Comparison of ENCODE assay signal across 1 cellular context in the genomic region with DNA sequence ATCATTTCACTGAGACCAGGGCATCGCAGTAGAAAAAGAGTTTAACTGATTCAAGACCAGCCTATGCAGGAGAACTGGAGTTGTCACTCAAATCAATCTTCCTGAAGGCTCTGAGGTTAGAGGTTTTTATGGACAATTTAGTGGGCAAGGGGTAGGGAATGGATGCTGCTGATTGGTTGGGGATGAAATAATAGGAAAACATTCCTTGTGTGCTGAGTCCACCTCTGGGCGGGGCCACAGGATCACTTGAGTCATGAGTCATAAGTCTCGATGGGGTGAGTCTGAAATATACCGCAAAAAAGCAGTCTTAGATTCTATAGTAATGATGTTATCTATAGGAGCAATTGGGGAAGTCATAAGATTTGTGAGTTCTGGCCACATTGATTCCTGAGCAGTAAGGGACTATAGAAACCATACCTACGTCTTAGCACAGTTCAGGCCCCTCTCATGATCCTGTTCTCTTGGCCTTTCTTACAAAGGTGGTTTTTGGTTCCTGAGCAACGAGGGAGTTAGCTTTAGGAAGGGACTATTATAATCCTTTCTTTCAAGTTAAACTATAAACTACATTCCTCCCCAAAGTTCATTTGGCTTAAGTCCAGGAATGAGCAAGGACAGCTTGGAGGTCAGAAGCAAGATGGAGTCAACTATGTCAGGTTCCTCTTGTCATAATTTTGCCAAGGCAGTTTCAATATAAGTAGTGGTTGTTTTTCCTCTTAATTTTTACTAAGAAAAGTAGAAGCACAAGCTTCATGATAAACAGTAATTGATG.
A peak's percentile ranks its signal among the peaks of the same experiment; 100 is the strongest.
TF ChIP-seq lines count a peak whose summit lies in the region.

No MANE protein-coding gene starts in this region.

TF ChIP-seq in K562, 482 proteins besides CTCF, POLR2A, EP300 and RAD21 (continued from another document and continues in another):
- TF ChIP-seq, protein P1, sequence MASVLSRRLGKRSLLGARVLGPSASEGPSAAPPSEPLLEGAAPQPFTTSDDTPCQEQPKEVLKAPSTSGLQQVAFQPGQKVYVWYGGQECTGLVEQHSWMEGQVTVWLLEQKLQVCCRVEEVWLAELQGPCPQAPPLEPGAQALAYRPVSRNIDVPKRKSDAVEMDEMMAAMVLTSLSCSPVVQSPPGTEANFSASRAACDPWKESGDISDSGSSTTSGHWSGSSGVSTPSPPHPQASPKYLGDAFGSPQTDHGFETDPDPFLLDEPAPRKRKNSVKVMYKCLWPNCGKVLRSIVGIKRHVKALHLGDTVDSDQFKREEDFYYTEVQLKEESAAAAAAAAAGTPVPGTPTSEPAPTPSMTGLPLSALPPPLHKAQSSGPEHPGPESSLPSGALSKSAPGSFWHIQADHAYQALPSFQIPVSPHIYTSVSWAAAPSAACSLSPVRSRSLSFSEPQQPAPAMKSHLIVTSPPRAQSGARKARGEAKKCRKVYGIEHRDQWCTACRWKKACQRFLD (CRISPR knock-in tag; IDR thresholded peaks at IDR 0.05) = peak; percentile 97
- TF ChIP-seq POLR2G (IDR thresholded peaks at IDR 0.05; ENCODE audit: low read depth, low read length) = no peak
- TF ChIP-seq ZNF696 (CRISPR knock-in tag; conservative IDR thresholded peaks at IDR 0.05) = no peak
- TF ChIP-seq, protein P2, sequence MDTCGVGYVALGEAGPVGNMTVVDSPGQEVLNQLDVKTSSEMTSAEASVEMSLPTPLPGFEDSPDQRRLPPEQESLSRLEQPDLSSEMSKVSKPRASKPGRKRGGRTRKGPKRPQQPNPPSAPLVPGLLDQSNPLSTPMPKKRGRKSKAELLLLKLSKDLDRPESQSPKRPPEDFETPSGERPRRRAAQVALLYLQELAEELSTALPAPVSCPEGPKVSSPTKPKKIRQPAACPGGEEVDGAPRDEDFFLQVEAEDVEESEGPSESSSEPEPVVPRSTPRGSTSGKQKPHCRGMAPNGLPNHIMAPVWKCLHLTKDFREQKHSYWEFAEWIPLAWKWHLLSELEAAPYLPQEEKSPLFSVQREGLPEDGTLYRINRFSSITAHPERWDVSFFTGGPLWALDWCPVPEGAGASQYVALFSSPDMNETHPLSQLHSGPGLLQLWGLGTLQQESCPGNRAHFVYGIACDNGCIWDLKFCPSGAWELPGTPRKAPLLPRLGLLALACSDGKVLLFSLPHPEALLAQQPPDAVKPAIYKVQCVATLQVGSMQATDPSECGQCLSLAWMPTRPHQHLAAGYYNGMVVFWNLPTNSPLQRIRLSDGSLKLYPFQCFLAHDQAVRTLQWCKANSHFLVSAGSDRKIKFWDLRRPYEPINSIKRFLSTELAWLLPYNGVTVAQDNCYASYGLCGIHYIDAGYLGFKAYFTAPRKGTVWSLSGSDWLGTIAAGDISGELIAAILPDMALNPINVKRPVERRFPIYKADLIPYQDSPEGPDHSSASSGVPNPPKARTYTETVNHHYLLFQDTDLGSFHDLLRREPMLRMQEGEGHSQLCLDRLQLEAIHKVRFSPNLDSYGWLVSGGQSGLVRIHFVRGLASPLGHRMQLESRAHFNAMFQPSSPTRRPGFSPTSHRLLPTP (IDR thresholded peaks at IDR 0.05; ENCODE audit: borderline replicate concordance, extremely low read depth, insufficient read length) = no peak
- TF ChIP-seq MTA2 (IDR thresholded peaks at IDR 0.05; ENCODE audit: low read depth) = no peak
- TF ChIP-seq, protein P3, sequence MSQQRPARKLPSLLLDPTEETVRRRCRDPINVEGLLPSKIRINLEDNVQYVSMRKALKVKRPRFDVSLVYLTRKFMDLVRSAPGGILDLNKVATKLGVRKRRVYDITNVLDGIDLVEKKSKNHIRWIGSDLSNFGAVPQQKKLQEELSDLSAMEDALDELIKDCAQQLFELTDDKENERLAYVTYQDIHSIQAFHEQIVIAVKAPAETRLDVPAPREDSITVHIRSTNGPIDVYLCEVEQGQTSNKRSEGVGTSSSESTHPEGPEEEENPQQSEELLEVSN (IDR thresholded peaks at IDR 0.05; ENCODE audit: borderline replicate concordance in 1 of 2, extremely low read depth in 1 of 2, insufficient read depth in 1 of 2, insufficient read length in 1 of 2, low read depth in 1 of 2, low read length in 1 of 2, poor library complexity in 1 of 2, severe bottlenecking in 1 of 2) = no peak
- peak; percentile 96 for TF ChIP-seq ZNF644 (tag; IDR thresholded peaks at IDR 0.05; ENCODE audit: low read depth)
- TF ChIP-seq TBP (optimal IDR thresholded peaks at IDR 0.05; ENCODE audit: low read depth, low read length) = no peak
- peak; percentile 13; the same call in 1 of the 2 replicates for TF ChIP-seq LEF1 (IDR thresholded peaks at IDR 0.05)
- no peak for TF ChIP-seq EWSR1 (IDR thresholded peaks at IDR 0.05; ENCODE audit: borderline replicate concordance, low read depth, partially characterized antibody)
- TF ChIP-seq, protein P4, sequence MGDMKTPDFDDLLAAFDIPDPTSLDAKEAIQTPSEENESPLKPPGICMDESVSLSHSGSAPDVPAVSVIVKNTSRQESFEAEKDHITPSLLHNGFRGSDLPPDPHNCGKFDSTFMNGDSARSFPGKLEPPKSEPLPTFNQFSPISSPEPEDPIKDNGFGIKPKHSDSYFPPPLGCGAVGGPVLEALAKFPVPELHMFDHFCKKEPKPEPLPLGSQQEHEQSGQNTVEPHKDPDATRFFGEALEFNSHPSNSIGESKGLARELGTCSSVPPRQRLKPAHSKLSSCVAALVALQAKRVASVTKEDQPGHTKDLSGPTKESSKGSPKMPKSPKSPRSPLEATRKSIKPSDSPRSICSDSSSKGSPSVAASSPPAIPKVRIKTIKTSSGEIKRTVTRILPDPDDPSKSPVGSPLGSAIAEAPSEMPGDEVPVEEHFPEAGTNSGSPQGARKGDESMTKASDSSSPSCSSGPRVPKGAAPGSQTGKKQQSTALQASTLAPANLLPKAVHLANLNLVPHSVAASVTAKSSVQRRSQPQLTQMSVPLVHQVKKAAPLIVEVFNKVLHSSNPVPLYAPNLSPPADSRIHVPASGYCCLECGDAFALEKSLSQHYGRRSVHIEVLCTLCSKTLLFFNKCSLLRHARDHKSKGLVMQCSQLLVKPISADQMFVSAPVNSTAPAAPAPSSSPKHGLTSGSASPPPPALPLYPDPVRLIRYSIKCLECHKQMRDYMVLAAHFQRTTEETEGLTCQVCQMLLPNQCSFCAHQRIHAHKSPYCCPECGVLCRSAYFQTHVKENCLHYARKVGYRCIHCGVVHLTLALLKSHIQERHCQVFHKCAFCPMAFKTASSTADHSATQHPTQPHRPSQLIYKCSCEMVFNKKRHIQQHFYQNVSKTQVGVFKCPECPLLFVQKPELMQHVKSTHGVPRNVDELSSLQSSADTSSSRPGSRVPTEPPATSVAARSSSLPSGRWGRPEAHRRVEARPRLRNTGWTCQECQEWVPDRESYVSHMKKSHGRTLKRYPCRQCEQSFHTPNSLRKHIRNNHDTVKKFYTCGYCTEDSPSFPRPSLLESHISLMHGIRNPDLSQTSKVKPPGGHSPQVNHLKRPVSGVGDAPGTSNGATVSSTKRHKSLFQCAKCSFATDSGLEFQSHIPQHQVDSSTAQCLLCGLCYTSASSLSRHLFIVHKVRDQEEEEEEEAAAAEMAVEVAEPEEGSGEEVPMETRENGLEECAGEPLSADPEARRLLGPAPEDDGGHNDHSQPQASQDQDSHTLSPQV (IDR thresholded peaks at IDR 0.05) = peak; percentile 99
- no peak for TF ChIP-seq MBD2 (IDR thresholded peaks at IDR 0.05; ENCODE audit: borderline replicate concordance, low read depth)
- TF ChIP-seq, protein P5, sequence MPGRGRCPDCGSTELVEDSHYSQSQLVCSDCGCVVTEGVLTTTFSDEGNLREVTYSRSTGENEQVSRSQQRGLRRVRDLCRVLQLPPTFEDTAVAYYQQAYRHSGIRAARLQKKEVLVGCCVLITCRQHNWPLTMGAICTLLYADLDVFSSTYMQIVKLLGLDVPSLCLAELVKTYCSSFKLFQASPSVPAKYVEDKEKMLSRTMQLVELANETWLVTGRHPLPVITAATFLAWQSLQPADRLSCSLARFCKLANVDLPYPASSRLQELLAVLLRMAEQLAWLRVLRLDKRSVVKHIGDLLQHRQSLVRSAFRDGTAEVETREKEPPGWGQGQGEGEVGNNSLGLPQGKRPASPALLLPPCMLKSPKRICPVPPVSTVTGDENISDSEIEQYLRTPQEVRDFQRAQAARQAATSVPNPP (IDR thresholded peaks at IDR 0.05; ENCODE audit: borderline replicate concordance, insufficient read depth, insufficient read length) = no peak
- no peak for TF ChIP-seq HEY1 (CRISPR knock-in tag; IDR thresholded peaks at IDR 0.05; ENCODE audit: borderline replicate concordance)
- TF ChIP-seq EGR1 (conservative IDR thresholded peaks at IDR 0.05) = no peak
- TF ChIP-seq, protein P6, sequence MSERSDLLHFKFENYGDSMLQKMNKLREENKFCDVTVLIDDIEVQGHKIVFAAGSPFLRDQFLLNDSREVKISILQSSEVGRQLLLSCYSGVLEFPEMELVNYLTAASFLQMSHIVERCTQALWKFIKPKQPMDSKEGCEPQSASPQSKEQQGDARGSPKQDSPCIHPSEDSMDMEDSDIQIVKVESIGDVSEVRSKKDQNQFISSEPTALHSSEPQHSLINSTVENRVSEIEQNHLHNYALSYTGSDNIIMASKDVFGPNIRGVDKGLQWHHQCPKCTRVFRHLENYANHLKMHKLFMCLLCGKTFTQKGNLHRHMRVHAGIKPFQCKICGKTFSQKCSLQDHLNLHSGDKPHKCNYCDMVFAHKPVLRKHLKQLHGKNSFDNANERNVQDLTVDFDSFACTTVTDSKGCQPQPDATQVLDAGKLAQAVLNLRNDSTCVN (CRISPR knock-in tag; IDR thresholded peaks at IDR 0.05) = peak; percentile 66; the same call in 1 of the 2 replicates
- no peak for TF ChIP-seq ZNF77 (CRISPR knock-in tag; IDR thresholded peaks at IDR 0.05)
- TF ChIP-seq, protein P7, sequence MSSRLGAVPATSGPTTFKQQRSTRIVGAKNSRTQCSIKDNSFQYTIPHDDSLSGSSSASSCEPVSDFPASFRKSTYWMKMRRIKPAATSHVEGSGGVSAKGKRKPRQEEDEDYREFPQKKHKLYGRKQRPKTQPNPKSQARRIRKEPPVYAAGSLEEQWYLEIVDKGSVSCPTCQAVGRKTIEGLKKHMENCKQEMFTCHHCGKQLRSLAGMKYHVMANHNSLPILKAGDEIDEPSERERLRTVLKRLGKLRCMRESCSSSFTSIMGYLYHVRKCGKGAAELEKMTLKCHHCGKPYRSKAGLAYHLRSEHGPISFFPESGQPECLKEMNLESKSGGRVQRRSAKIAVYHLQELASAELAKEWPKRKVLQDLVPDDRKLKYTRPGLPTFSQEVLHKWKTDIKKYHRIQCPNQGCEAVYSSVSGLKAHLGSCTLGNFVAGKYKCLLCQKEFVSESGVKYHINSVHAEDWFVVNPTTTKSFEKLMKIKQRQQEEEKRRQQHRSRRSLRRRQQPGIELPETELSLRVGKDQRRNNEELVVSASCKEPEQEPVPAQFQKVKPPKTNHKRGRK (tag; IDR thresholded peaks at IDR 0.05) = no peak
- TF ChIP-seq, protein P8, sequence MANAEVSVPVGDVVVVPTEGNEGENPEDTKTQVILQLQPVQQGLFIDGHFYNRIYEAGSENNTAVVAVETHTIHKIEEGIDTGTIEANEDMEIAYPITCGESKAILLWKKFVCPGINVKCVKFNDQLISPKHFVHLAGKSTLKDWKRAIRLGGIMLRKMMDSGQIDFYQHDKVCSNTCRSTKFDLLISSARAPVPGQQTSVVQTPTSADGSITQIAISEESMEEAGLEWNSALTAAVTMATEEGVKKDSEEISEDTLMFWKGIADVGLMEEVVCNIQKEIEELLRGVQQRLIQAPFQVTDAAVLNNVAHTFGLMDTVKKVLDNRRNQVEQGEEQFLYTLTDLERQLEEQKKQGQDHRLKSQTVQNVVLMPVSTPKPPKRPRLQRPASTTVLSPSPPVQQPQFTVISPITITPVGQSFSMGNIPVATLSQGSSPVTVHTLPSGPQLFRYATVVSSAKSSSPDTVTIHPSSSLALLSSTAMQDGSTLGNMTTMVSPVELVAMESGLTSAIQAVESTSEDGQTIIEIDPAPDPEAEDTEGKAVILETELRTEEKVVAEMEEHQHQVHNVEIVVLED (CRISPR knock-in tag; IDR thresholded peaks at IDR 0.05) = peak; percentile 46; the same call in 1 of the 2 replicates
- no peak for TF ChIP-seq RNF2 (IDR thresholded peaks at IDR 0.05)
- no peak for TF ChIP-seq SMC3 (conservative IDR thresholded peaks at IDR 0.05; ENCODE audit: insufficient read depth, low read depth, low read length)
- peak; percentile 61 for TF ChIP-seq ARID1B (IDR thresholded peaks at IDR 0.05)
- TF ChIP-seq ZNF589 (CRISPR knock-in tag; IDR thresholded peaks at IDR 0.05; ENCODE audit: low read depth) = peak; percentile 96
- TF ChIP-seq, protein P9, sequence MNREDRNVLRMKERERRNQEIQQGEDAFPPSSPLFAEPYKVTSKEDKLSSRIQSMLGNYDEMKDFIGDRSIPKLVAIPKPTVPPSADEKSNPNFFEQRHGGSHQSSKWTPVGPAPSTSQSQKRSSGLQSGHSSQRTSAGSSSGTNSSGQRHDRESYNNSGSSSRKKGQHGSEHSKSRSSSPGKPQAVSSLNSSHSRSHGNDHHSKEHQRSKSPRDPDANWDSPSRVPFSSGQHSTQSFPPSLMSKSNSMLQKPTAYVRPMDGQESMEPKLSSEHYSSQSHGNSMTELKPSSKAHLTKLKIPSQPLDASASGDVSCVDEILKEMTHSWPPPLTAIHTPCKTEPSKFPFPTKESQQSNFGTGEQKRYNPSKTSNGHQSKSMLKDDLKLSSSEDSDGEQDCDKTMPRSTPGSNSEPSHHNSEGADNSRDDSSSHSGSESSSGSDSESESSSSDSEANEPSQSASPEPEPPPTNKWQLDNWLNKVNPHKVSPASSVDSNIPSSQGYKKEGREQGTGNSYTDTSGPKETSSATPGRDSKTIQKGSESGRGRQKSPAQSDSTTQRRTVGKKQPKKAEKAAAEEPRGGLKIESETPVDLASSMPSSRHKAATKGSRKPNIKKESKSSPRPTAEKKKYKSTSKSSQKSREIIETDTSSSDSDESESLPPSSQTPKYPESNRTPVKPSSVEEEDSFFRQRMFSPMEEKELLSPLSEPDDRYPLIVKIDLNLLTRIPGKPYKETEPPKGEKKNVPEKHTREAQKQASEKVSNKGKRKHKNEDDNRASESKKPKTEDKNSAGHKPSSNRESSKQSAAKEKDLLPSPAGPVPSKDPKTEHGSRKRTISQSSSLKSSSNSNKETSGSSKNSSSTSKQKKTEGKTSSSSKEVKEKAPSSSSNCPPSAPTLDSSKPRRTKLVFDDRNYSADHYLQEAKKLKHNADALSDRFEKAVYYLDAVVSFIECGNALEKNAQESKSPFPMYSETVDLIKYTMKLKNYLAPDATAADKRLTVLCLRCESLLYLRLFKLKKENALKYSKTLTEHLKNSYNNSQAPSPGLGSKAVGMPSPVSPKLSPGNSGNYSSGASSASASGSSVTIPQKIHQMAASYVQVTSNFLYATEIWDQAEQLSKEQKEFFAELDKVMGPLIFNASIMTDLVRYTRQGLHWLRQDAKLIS (CRISPR knock-in tag; IDR thresholded peaks at IDR 0.05) = no peak
- peak; percentile 66; the same call in 1 of the 2 replicates for TF ChIP-seq NFXL1 (CRISPR knock-in tag; IDR thresholded peaks at IDR 0.05)
- TF ChIP-seq PRPF4 (IDR thresholded peaks at IDR 0.05; ENCODE audit: insufficient read depth, low read depth, low read length, poor library complexity, severe bottlenecking) = no peak
